15 cellular contexts compared by ENCODE assay signal in genomic region chr6:21325201-21325856, GRCh38.
DNase-seq lines count a peak whose midpoint lies in the region; ATAC-seq lines count a peak whose summit lies in the region.
"Had no signal": no experiment of that assay in that cellular context is flagged by ENCODE, and none has a peak within 500 bp of the region (broad histone marks: within the 10 kb centered on the region; RNA-seq: fewer than 3 reads in every experiment).

No MANE protein-coding gene starts in this region.

- DNase-seq in DMS53 (lab: John Stamatoyannopoulos, UW) (peak; percentile 84), HT-29 (ENCODE audit: low spot score) (peak; percentile 33), NCI-H748 (lab: John Stamatoyannopoulos, UW; ENCODE audit: unreplicated experiment) (peak; percentile 86), left lobe of liver (ENCODE audit: low spot score) (no peak), DMS 273 (lab: John Stamatoyannopoulos, UW; ENCODE audit: unreplicated experiment) (no peak), nucleus accumbens (lab: John Stamatoyannopoulos, UW) (no peak), GF-D8 (lab: John Stamatoyannopoulos, UW) (no peak)
- DNase-seq in activated CD4-positive, alpha-beta T cell treated with anti-CD3 and anti-CD28 coated beads, Interleukin-2, amount 50 U/mL, for 48 hours = no peak
- DNase-seq: Caco-2; dorsolateral prefrontal cortex; glutamatergic neuron; immature natural killer cell; NCI-H2107; ovary; stimulated activated CD4-positive, alpha-beta T cell treated with anti-CD3 and anti-CD28 coated beads, Interleukin-4, amount 100 ng/mL, for 24 hours had no signal

- peak; percentile 36 for ATAC-seq in left lobe of liver

Comparison
In these comparisons a context has a peak if more than half of its experiments do, and no peak if none do; other contexts are left out.
1. DNase-seq: peak in DMS53 (single experiment), HT-29 (single experiment) and NCI-H748 (single experiment); none in left lobe of liver (single experiment), activated CD4-positive, alpha-beta T cell treated with anti-CD3 and anti-CD28 coated beads, Interleukin-2, amount 50 U/mL, for 48 hours (0 of 2), DMS 273 (single experiment), nucleus accumbens (0 of 56) and GF-D8 (single experiment).